8 cellular contexts compared by ENCODE assay signal in the genomic region with DNA sequence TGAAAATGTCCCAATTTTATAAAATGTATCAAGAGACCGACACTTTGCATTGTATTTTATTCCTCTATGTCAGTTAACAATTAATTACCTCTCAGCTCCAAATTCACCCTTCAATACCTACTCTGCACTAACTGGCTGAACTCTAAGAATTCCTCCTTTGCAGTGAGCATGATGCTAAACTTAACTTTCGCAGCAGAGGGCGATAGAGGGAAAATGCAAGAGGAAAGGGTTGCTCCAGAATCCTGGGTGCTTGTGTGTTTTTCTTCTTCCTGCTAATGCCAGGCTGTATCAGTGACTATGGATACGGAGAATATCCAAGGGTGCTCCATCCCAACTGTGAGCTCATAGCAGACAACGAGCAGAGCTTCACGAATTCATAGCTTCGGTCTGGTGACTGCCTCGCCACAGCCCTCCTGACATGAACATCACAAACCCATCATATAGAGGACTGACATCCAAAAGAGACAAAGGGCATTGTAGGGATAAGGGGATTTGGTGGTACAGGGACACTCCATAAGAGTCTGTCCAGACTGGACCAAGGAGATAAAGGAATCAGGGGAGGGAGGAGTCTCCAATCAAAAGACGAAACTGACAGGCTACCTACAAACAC.
DNase-seq lines count a peak whose midpoint lies in the region; ATAC-seq and TF ChIP-seq lines count a peak whose summit lies in the region.

No MANE protein-coding gene starts in this region.

- peak; percentile 48 for DNase-seq in GM23248
- peak; percentile 60 for DNase-seq in RKO (ENCODE audit: low spot score)
- DNase-seq in effector memory CD8-positive, alpha-beta T cell, result peak in 2 of 3 experiments; percentile 7 to 37
- DNase-seq in prostate gland (ENCODE audit: low spot score), result no peak
- no peak for DNase-seq in ureter (ENCODE audit: low spot score)
- no peak for DNase-seq in NCI-H1436 (lab: John Stamatoyannopoulos, UW)

- H3K4me3 ChIP-seq in GM23248 (no peak overlapping the region), prostate gland (no peak overlapping the region)

- no peak for ATAC-seq in effector memory CD8-positive, alpha-beta T cell (replicated peaks)
- ATAC-seq in GM21390 (IDR thresholded peaks at IDR 0.05; ENCODE audit: unreplicated experiment), result no peak

- H3K27me3 Mint-ChIP-seq in effector memory CD8-positive, alpha-beta T cell, result no peaks in the 10 kb centered on the region

- peaks cover 7% of the 10 kb centered on the region for H3K36me3 Mint-ChIP-seq in effector memory CD8-positive, alpha-beta T cell (ENCODE audit: insufficient read depth)

- intact Hi-C loops in prostate gland (cut with DNase I), result loop anchor here (5.0 to 10.0 kb wide), 2 partner anchors 175 to 408 kb away; partner anchors contain the start of genes CFAP52 and STX8

- no peaks in the 10 kb centered on the region for H3K9me3 ChIP-seq in GM23248 (ENCODE audit: low read depth)
- no peaks in the 10 kb centered on the region for H3K9me3 ChIP-seq in prostate gland

- H3K27me3 ChIP-seq in GM23248 (replicated peaks; ENCODE audit: insufficient read depth) (no peaks in the 10 kb centered on the region), prostate gland (replicated peaks; ENCODE audit: insufficient read depth) (no peaks in the 10 kb centered on the region)

- peaks cover 0 to 5% of the 10 kb centered on the region in 2 donors for H3K4me1 Mint-ChIP-seq in effector memory CD8-positive, alpha-beta T cell (ENCODE audit: low read depth in 2 of 2)

- H3K9ac ChIP-seq in GM23248, result no peak overlapping the region

- H3K36me3 ChIP-seq in GM23248 (ENCODE audit: low read depth), result no peaks in the 10 kb centered on the region
- no peaks in the 10 kb centered on the region for H3K36me3 ChIP-seq in prostate gland

- 85 to 86% methylated on average over 9 of the region's 9 CpGs for WGBS in GM23248 (ENCODE audit: low coverage in 1 of 2, low lambda C conversion rate in 2 of 2, missing lambda C conversion rate in 2 of 2), 2 experiments
- 93% methylated on average over 9 of the region's 9 CpGs for WGBS in prostate gland

- in situ Hi-C loops in GM23248 (cut with MboI), result no loop called here

- no peaks in the 10 kb centered on the region for H4K20me1 ChIP-seq in GM23248 (ENCODE audit: insufficient read depth)

- no peak overlapping the region for H3K4me2 ChIP-seq in GM23248 (ENCODE audit: unreplicated experiment)

- H2AFZ ChIP-seq in GM23248, result no peak overlapping the region

- no peaks in the 10 kb centered on the region for H3K79me2 ChIP-seq in GM23248 (ENCODE audit: insufficient read depth)

- no peaks in the 10 kb centered on the region for H3K9me2 ChIP-seq in GM23248 (ENCODE audit: insufficient read depth)

- no peak overlapping the region for H3K27ac ChIP-seq in C4-2B
- no peak overlapping the region for H3K27ac ChIP-seq in GM23248
- no peak overlapping the region for H3K27ac ChIP-seq in prostate gland

- no peak for TF ChIP-seq POLR2A in prostate gland (IDR thresholded peaks at IDR 0.05)

- no peak overlapping the region for H3K27ac Mint-ChIP-seq in effector memory CD8-positive, alpha-beta T cell

- H3K4me1 ChIP-seq in GM23248 (ENCODE audit: insufficient read depth) (peaks cover 12% of the 10 kb centered on the region), prostate gland (replicated peaks) (no peaks in the 10 kb centered on the region)

- H3F3A ChIP-seq in GM23248 (ENCODE audit: insufficient read depth), result 0 out of 2 replicates have a peak, but pooled peaks cover 6% of the 10 kb centered on the region

- TF ChIP-seq CTCF in C4-2B (conservative IDR thresholded peaks at IDR 0.05) (peak; percentile 82), prostate gland (IDR thresholded peaks at IDR 0.05) (peak in 3 of 4 experiments; percentile 9 to 21 (median 16))

- H3K4me3 Mint-ChIP-seq in effector memory CD8-positive, alpha-beta T cell, result no peak overlapping the region

- H3K9me3 Mint-ChIP-seq in effector memory CD8-positive, alpha-beta T cell, result no peaks in the 10 kb centered on the region

Comparison
In these comparisons a context has a peak if more than half of its experiments do, and no peak if none do; other contexts are left out.
1. DNase-seq: peak in GM23248 (single experiment), RKO (single experiment) and effector memory CD8-positive, alpha-beta T cell (2 of 3); none in prostate gland (single experiment), ureter (single experiment) and NCI-H1436 (single experiment).